Comparison of ENCODE assay signal across 14 cellular contexts in the genomic region with DNA sequence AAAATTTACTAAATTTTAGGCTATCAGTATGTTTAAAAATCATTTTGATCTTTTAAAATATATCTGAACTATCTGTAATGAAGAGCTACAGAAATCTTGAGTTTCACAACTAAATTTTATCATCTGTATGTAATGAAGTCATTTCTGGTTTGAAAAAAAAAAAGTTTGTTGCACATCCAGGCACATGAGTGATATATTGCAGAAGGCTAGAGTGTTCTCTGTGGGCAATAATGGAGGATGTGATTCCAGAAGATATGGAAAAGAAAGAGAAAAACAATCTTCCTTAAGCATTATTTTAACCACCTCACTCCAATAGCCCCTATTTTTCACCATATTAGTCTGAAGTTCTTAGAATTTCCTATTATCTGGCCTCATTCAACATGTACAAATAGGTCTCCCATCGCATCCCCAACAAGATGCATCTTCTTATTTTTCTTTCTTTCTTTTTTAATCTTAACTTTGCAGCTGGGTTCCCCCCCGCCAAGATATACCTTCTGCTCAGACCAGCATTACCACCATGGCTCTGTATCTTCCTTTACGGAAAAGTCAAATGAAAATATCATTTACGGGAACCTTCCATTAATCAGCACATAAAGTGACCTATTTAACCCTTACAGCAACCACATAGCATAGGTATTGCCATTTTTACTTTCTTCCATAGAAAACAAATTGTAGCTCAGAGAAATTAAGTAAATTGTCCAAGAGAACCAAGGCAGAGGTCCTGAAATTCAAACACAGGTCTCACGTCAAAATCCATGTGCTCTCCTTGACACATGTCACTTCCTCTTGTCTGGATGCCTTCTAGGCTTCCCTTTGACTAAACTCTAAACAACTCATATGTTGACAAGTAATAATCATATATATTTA.
"Had no signal": no experiment of that assay in that cellular context is flagged by ENCODE, and none has a peak within 500 bp of the region (broad histone marks: within the 10 kb centered on the region; RNA-seq: fewer than 3 reads in every experiment).

No MANE protein-coding gene starts in this region.

- H3K9me3 ChIP-seq: gastroesophageal sphincter, SJSA1, stomach, tibial nerve had no signal

- H3K27me3 ChIP-seq: brain microvascular endothelial cell, gastroesophageal sphincter, SJSA1, stomach, tibial nerve had no signal

- ATAC-seq: activated CD4-positive, CD25-positive, alpha-beta regulatory T cell treated with anti-CD3 and anti-CD28 coated beads, Interleukin-2, amount 50 U/mL, for 24 hours; activated naive CD4-positive, alpha-beta T cell treated with anti-CD3 and anti-CD28 coated beads, Interleukin-2, amount 50 U/mL, for 72 hours; gastroesophageal sphincter had no signal

- H3K4me3 ChIP-seq: gastroesophageal sphincter, SJSA1, stomach, tibial nerve had no signal

- H3K27ac ChIP-seq: brain microvascular endothelial cell had no signal

- H3K36me3 ChIP-seq: brain microvascular endothelial cell, gastroesophageal sphincter, SJSA1, stomach, tibial nerve had no signal

- DNase-seq: activated T-cell treated with anti-CD3 and anti-CD28 coated beads, Interleukin-2, amount 50 U/mL, for 1 hour; amygdala; brain microvascular endothelial cell; cerebellar nuclear complex; endodermal cell; islet precursor cell; stimulated activated CD4-positive, alpha-beta T cell treated with anti-CD3 and anti-CD28 coated beads, Interleukin-15, amount 100 ng/mL, for 24 hours; stimulated activated CD4-positive, alpha-beta T cell treated with anti-CD3 and anti-CD28 coated beads, Interleukin-4, amount 100 ng/mL, for 4 hours; stomach had no signal
